19 cellular contexts compared by ENCODE assay signal in genomic region chr11:15034687-15035267, GRCh38. TPM values are rescaled to one million over a fixed set of nuclear protein-coding genes. Genes with fewer than 3 reads are reported as not detected.
DNase-seq lines count a peak whose midpoint lies in the region; ATAC-seq, FAIRE-seq and TF ChIP-seq lines count a peak whose summit lies in the region.
"Had no signal": no experiment of that assay in that cellular context is flagged by ENCODE, and none has a peak within 500 bp of the region (broad histone marks: within the 10 kb centered on the region; RNA-seq: fewer than 3 reads in every experiment).

No MANE protein-coding gene starts in this region.

- ATAC-seq in A549 (peak; percentile 58 to 61; a peak in 4 of 6 replicates), left colon (no peak)
- ATAC-seq in stimulated activated naive B cell treated with anti-CD40 and anti-IgM and Interleukin-4, amounts not matched to agents 10 μg/mL and 1 μg/mL and 100 μg/mL, for 72 hours (replicated peaks) = no peak
- ATAC-seq: CD8-positive, alpha-beta T cell; Right ventricle myocardium inferior; SK-N-SH treated with all-trans-retinoic acid at 6 μM for 48 hours had no signal

- H2AK5ac ChIP-seq in H9 (ENCODE audit: insufficient read length, low read length) (no peak overlapping the region), mesenchymal stem cell (ENCODE audit: low read length, severe bottlenecking) (no peak overlapping the region)

- H3K56ac ChIP-seq in H9 (ENCODE audit: insufficient read length, low read depth, low read length) = no peak overlapping the region

- no peak overlapping the region for H2BK120ac ChIP-seq in H9 (ENCODE audit: low read depth, low read length, poor library complexity, severe bottlenecking)
- H2BK120ac ChIP-seq in mesenchymal stem cell (ENCODE audit: low read depth, low read length) = no peak overlapping the region

- H3K27me3 ChIP-seq in H9 (ENCODE audit: insufficient read depth, low read length) (no peaks in the 10 kb centered on the region), SJCRH30 (no peaks in the 10 kb centered on the region), iPS-20b (ENCODE audit: insufficient read depth, low read length) (no peaks in the 10 kb centered on the region), esophagus squamous epithelium (peaks cover 0 to 6% (median 0%) of the 10 kb centered on the region in 4 donors), mesenchymal stem cell (ENCODE audit: control insufficient read depth in 1 of 2, insufficient read depth in 1 of 2, low read length in 2 of 2) (peaks cover 0 to 11% of the 10 kb centered on the region in 2 experiments)

- H3K79me1 ChIP-seq in H9 (ENCODE audit: insufficient read depth, low read depth, low read length, poor library complexity, severe bottlenecking) = no peaks in the 10 kb centered on the region
- H3K79me1 ChIP-seq in mesenchymal stem cell (replicated peaks; ENCODE audit: low read length, poor library complexity, severe bottlenecking) = no peaks in the 10 kb centered on the region

- H3K4me3 ChIP-seq in A549 (no peak overlapping the region), SJCRH30 (no peak overlapping the region), iPS-20b (ENCODE audit: low read length) (peak overlapping the region; percentile 22; the same call in 1 of the 2 replicates), esophagus squamous epithelium (no peak overlapping the region), mesenchymal stem cell (ENCODE audit: insufficient read depth in 1 of 2, low read depth in 1 of 2, low read length in 2 of 2) (no peak overlapping the region)

- H4K8ac ChIP-seq in H9 (replicated peaks; ENCODE audit: insufficient read length, low read depth, low read length) (no peak overlapping the region), mesenchymal stem cell (ENCODE audit: low read length) (no peak overlapping the region)

- TF ChIP-seq EP300 in A549 (IDR thresholded peaks at IDR 0.05) = no peak

- no peak overlapping the region for H2AFZ ChIP-seq in H9 (ENCODE audit: low read length)
- no peak overlapping the region for H2AFZ ChIP-seq in mesenchymal stem cell (ENCODE audit: low read depth, low read length)

- H3K79me2 ChIP-seq in H9 (ENCODE audit: insufficient read depth, low read length) = no peaks in the 10 kb centered on the region

- POLR2A ChIA-PET in A549 (lab: Yijun Ruan, JAX) = interaction anchor here (0.6 kb wide), 1 partner anchor 706 kb away, joined by 3 read pairs; no protein-coding TSS in a partner anchor

- H3K4me2 ChIP-seq in A549 = peak overlapping the region; percentile 37; the same call in 1 of the 3 replicates
- no peak overlapping the region for H3K4me2 ChIP-seq in H9 (ENCODE audit: insufficient read depth, insufficient read length, low read length)
- no peak overlapping the region for H3K4me2 ChIP-seq in mesenchymal stem cell (ENCODE audit: low read length, poor library complexity, severe bottlenecking)

- H3K9ac ChIP-seq in H9 (ENCODE audit: extremely low read depth, insufficient read length, low read length) (no peak overlapping the region), iPS-20b (ENCODE audit: low read depth, low read length) (no peak overlapping the region), mesenchymal stem cell (ENCODE audit: low read length) (no peak overlapping the region)

- H3K23ac ChIP-seq in H9 (ENCODE audit: insufficient read length, low read depth, low read length) (no peak overlapping the region), mesenchymal stem cell (ENCODE audit: low read length in 2 of 2) (no peak overlapping the region)

- H3K4me1 Mint-ChIP-seq in H9 = 0 out of 4 replicates have a peak, but pooled peaks cover 2% of the 10 kb centered on the region in 2 experiments
- H3K4me1 Mint-ChIP-seq in stimulated activated naive B cell treated with anti-CD40 and anti-IgM and Interleukin-4, amounts not matched to agents 10 μg/mL and 1 μg/mL and 100 μg/mL, for 72 hours = no peaks in the 10 kb centered on the region

- H4K91ac ChIP-seq in H9 (ENCODE audit: insufficient read length, low read depth, low read length) (no peak overlapping the region), mesenchymal stem cell (ENCODE audit: low read length) (no peak overlapping the region)

- peak in 1 of 2 experiments; percentile 3 for DNase-seq in A549 (ENCODE audit: low read depth in 1 of 2, low spot score in 1 of 2)
- DNase-seq in H9 = peak; percentile 45
- peak; percentile 2 to 5 for DNase-seq in SJCRH30
- no peak for DNase-seq in left colon
- DNase-seq in esophagus squamous epithelium (lab: John Stamatoyannopoulos, UW) = no peak
- DNase-seq in mesenchymal stem cell = no peak
- no peak for DNase-seq in stimulated activated naive B cell treated with anti-CD40 and anti-IgM and Interleukin-4, amounts not matched to agents 10 μg/mL and 1 μg/mL and 100 μg/mL, for 72 hours
- DNase-seq: 8988T; CD8-positive, alpha-beta T cell; NCI-H1436; NCI-H510A treated with DMSO at 0.1 percent for 48 hours had no signal

- no peaks in the 10 kb centered on the region for H3K4me1 ChIP-seq in A549
- no peaks in the 10 kb centered on the region for H3K4me1 ChIP-seq in H9 (ENCODE audit: insufficient read depth, low read length)
- H3K4me1 ChIP-seq in SJCRH30 = 0 out of 2 replicates have a peak, but pooled peaks cover 2% of the 10 kb centered on the region
- H3K4me1 ChIP-seq in iPS-20b (ENCODE audit: insufficient read depth, low read length) = no peaks in the 10 kb centered on the region
- H3K4me1 ChIP-seq in esophagus squamous epithelium = no peaks in the 10 kb centered on the region
- H3K4me1 ChIP-seq in mesenchymal stem cell (ENCODE audit: control insufficient read depth, insufficient read depth, low read depth, low read length) = no peaks in the 10 kb centered on the region

- no peak overlapping the region for H3K27ac Mint-ChIP-seq in H9
- no peak overlapping the region for H3K27ac Mint-ChIP-seq in stimulated activated naive B cell treated with anti-CD40 and anti-IgM and Interleukin-4, amounts not matched to agents 10 μg/mL and 1 μg/mL and 100 μg/mL, for 72 hours
- H3K27ac Mint-ChIP-seq: CD8-positive, alpha-beta T cell had no signal

- no peak for FAIRE-seq in A549 (lab: Jason Lieb, UNC)
- FAIRE-seq: D721Med, H54 had no signal

- no peak overlapping the region for H2BK12ac ChIP-seq in H9 (ENCODE audit: insufficient read length, low read depth, low read length)
- H2BK12ac ChIP-seq in mesenchymal stem cell (ENCODE audit: low read length in 2 of 2) = no peak overlapping the region

- H3K18ac ChIP-seq in H9 (ENCODE audit: insufficient read length, low read depth, low read length) = no peak overlapping the region
- no peak overlapping the region for H3K18ac ChIP-seq in mesenchymal stem cell (ENCODE audit: low read depth in 1 of 2, low read length in 2 of 2)

- no peak overlapping the region for H2BK20ac ChIP-seq in H9 (ENCODE audit: low read depth, low read length, poor library complexity, severe bottlenecking)

- TF ChIP-seq POLR2A in A549 (IDR thresholded peaks at IDR 0.05; ENCODE audit: low read length) (no peak), esophagus squamous epithelium (IDR thresholded peaks at IDR 0.05) (no peak)

- H3K36me3 Mint-ChIP-seq in H9 (ENCODE audit: insufficient read depth in 1 of 3, low read depth in 3 of 3) = no peaks in the 10 kb centered on the region; a peak in 1 of 7 replicates
- H3K36me3 Mint-ChIP-seq in stimulated activated naive B cell treated with anti-CD40 and anti-IgM and Interleukin-4, amounts not matched to agents 10 μg/mL and 1 μg/mL and 100 μg/mL, for 72 hours = no peaks in the 10 kb centered on the region
- H3K36me3 Mint-ChIP-seq: CD8-positive, alpha-beta T cell had no signal

- TF ChIP-seq CTCF in A549 (IDR thresholded peaks at IDR 0.05) (no peak), H9 (conservative IDR thresholded peaks at IDR 0.05) (no peak), esophagus squamous epithelium (IDR thresholded peaks at IDR 0.05) (no peak)

- no peaks in the 10 kb centered on the region for H3K23me2 ChIP-seq in H9 (ENCODE audit: insufficient read length, low read depth, low read length, poor library complexity, severe bottlenecking)

- no peak for TF ChIP-seq RAD21 in A549 (conservative IDR thresholded peaks at IDR 0.05 in 1 of 2, IDR thresholded peaks at IDR 0.05 in 1 of 2)

- H3K27ac ChIP-seq in A549 = no peak overlapping the region
- H3K27ac ChIP-seq in H9 (ENCODE audit: insufficient read length, low read depth, low read length) = no peak overlapping the region
- no peak overlapping the region for H3K27ac ChIP-seq in SJCRH30
- H3K27ac ChIP-seq in iPS-20b (ENCODE audit: low read length) = no peak overlapping the region
- H3K27ac ChIP-seq in esophagus squamous epithelium = no peak overlapping the region
- H3K27ac ChIP-seq in mesenchymal stem cell (ENCODE audit: low read length, poor library complexity, severe bottlenecking) = no peak overlapping the region
- H3K27ac ChIP-seq: HL-60 had no signal

- intact Hi-C loops in left colon (cut with DNase I, micrococcal nuclease) (no loop called here), esophagus squamous epithelium (cut with DNase I) (no loop called here)

- H3K4ac ChIP-seq in H9 (ENCODE audit: low read depth, low read length) (no peak overlapping the region), mesenchymal stem cell (ENCODE audit: low read depth in 1 of 2, low read length in 2 of 2) (no peak overlapping the region)

- H3K14ac ChIP-seq in H9 (ENCODE audit: insufficient read depth, low read length) = no peak overlapping the region
- no peak overlapping the region for H3K14ac ChIP-seq in mesenchymal stem cell (ENCODE audit: low read length in 2 of 2)

- H2BK15ac ChIP-seq in H9 (ENCODE audit: low read depth, low read length) (no peak overlapping the region), mesenchymal stem cell (ENCODE audit: low read depth, poor library complexity, severe bottlenecking) (no peak overlapping the region)

- H3K4me3 Mint-ChIP-seq in H9 = no peak overlapping the region
- H3K4me3 Mint-ChIP-seq in stimulated activated naive B cell treated with anti-CD40 and anti-IgM and Interleukin-4, amounts not matched to agents 10 μg/mL and 1 μg/mL and 100 μg/mL, for 72 hours = no peak overlapping the region
- H3K4me3 Mint-ChIP-seq: CD8-positive, alpha-beta T cell had no signal

- no peaks in the 10 kb centered on the region; a peak in 1 of 5 replicates for H3K9me3 Mint-ChIP-seq in H9
- no peaks in the 10 kb centered on the region for H3K9me3 Mint-ChIP-seq in stimulated activated naive B cell treated with anti-CD40 and anti-IgM and Interleukin-4, amounts not matched to agents 10 μg/mL and 1 μg/mL and 100 μg/mL, for 72 hours
- H3K9me3 Mint-ChIP-seq: CD8-positive, alpha-beta T cell had no signal

- CTCF ChIA-PET in A549 (lab: Yijun Ruan, JAX) = interaction anchor here (0.7 to 1.2 kb wide), 5 partner anchors 13 to 245 kb away, joined by 3 to 5 read pairs (median 4); no protein-coding TSS in a partner anchor

- 14% methylated on average over 5 of the region's 5 CpGs for WGBS in A549 (ENCODE audit: missing lambda C conversion rate)
- WGBS in H9 (ENCODE audit: extremely low coverage, insufficient read length, low lambda C conversion rate) = no CpG with 5 or more reads among the region's 5 CpGs
- 54% methylated on average over 5 of the region's 5 CpGs; no CpG with 5 or more reads in 1 of the 2 donors for WGBS in esophagus squamous epithelium, 2 donors
- WGBS in mesenchymal stem cell = 81% methylated on average over 5 of the region's 5 CpGs

- H3K9me3 ChIP-seq in A549 (no peaks in the 10 kb centered on the region), H9 (ENCODE audit: control insufficient read depth, low read depth, low read length) (no peaks in the 10 kb centered on the region), SJCRH30 (replicated peaks) (no peaks in the 10 kb centered on the region), iPS-20b (ENCODE audit: insufficient read depth, low read depth, low read length) (no peaks in the 10 kb centered on the region), esophagus squamous epithelium (no peaks in the 10 kb centered on the region), mesenchymal stem cell (ENCODE audit: control insufficient read depth, low read length) (no peaks in the 10 kb centered on the region)

- H3K27me3 Mint-ChIP-seq in H9 (ENCODE audit: low read depth) = peaks cover 3% of the 10 kb centered on the region; the same call in 1 of the 2 replicates
- peaks cover 8 to 30% of the 10 kb centered on the region in 2 donors for H3K27me3 Mint-ChIP-seq in stimulated activated naive B cell treated with anti-CD40 and anti-IgM and Interleukin-4, amounts not matched to agents 10 μg/mL and 1 μg/mL and 100 μg/mL, for 72 hours

- H3K36me3 ChIP-seq in SJCRH30 (no peaks in the 10 kb centered on the region), iPS-20b (ENCODE audit: insufficient read depth, low read depth, low read length) (no peaks in the 10 kb centered on the region), esophagus squamous epithelium (no peaks in the 10 kb centered on the region), mesenchymal stem cell (ENCODE audit: control insufficient read depth in 1 of 2, insufficient read depth in 2 of 2, low read depth in 1 of 2, low read length in 2 of 2) (no peaks in the 10 kb centered on the region)

- H2BK5ac ChIP-seq in H9 (ENCODE audit: insufficient read length, low read length) = no peak overlapping the region
- H2BK5ac ChIP-seq in mesenchymal stem cell (ENCODE audit: low read depth, low read length, poor library complexity, severe bottlenecking) = no peak overlapping the region

- no peak overlapping the region for H4K5ac ChIP-seq in H9 (ENCODE audit: insufficient read length, low read depth, low read length)

- no peaks in the 10 kb centered on the region for H4K20me1 ChIP-seq in H9 (ENCODE audit: control insufficient read depth, insufficient read depth, insufficient read length)

- H3T11ph ChIP-seq in H9 (ENCODE audit: low read length) = no peak overlapping the region

RNA-seq across cellular contexts. Expression of gene CALCB, which starts 38.6 kb away (rescaled TPM):
- polyA plus RNA-seq in A549 (2011; rRNA removed) (0.38 and 0.39 TPM in 2 replicates), A549 (2017; fragmentation: RNase III; extraction: RNeasy Plus Mini Kit Qiagen cat#74134 plus additional on column Dnase treatment) (0.08 TPM in 1 of 3 replicates, not detected in the others)
- 0.03 and 0.06 TPM in 2 replicates for polyA plus RNA-seq in A549 (2012; cell fraction: cytosol; rRNA removed)
- polyA plus RNA-seq in A549 (2012; cell fraction: nucleus; rRNA removed) = 0.02 TPM in 1 of 2 replicates, not detected in the other
- 0.19 TPM in 1 of 2 replicates, not detected in the other for polyA minus RNA-seq in A549 (2011; rRNA and poly(A)+ RNA removed)
- total RNA-seq in H9 (2021) (not detected in 2 replicates), left colon (under 1 TPM in 1 of 2 donors, not detected in 1; 0.21 TPM), esophagus squamous epithelium (not detected)
- not detected in 2 replicates for total RNA-seq in SJCRH30 (2014; rRNA removed; shearing (Covaris generic))
- not detected for polyA plus RNA-seq in mesenchymal stem cell (2013, experiment 1 of 2)
- polyA plus RNA-seq in mesenchymal stem cell (2013, experiment 2 of 2) = not detected
- total RNA-seq: Daoy, Right ventricle myocardium inferior had no signal
- polyA plus RNA-seq: BJ had no signal

Comparison
In these comparisons a context has a peak if more than half of its experiments do, and no peak if none do; other contexts are left out.
1. ATAC-seq: peak in A549 (2 of 2); none in left colon (single experiment) and stimulated activated naive B cell treated with anti-CD40 and anti-IgM and Interleukin-4, amounts not matched to agents 10 μg/mL and 1 μg/mL and 100 μg/mL, for 72 hours (0 of 2).
2. DNase-seq: peak in H9 (single experiment) and SJCRH30 (2 of 2); none in left colon (0 of 2), esophagus squamous epithelium (single experiment), mesenchymal stem cell (single experiment) and stimulated activated naive B cell treated with anti-CD40 and anti-IgM and Interleukin-4, amounts not matched to agents 10 μg/mL and 1 μg/mL and 100 μg/mL, for 72 hours (single experiment).